ENCODE assay signal across 8 cellular contexts in genomic region chr16:22573226-22573531, GRCh38.
DNase-seq lines count a peak whose midpoint lies in the region; ATAC-seq, FAIRE-seq and TF ChIP-seq lines count a peak whose summit lies in the region.
"Not testable (repeated sequence)": the region's sequence is repeated elsewhere in the genome, so short reads cannot be mapped to it uniquely, and the experiment has no call there.

No MANE protein-coding gene starts in this region.

- not testable (repeated sequence) for H4K20me1 ChIP-seq in GM23338 (replicated peaks; ENCODE audit: insufficient read depth)

- not testable (repeated sequence) for BruUV-seq in Panc1 (replicated peaks; lab: Mats Ljungman, UMichigan)

- no CpG with 5 or more reads among the region's 26 CpGs for WGBS in right cardiac atrium
- no CpG with 5 or more reads among the region's 26 CpGs for WGBS in pancreas, 2 donors

- H3K4me2 ChIP-seq in GM23338: not testable (repeated sequence)

- CTCF ChIA-PET in Panc1 (lab: Charles Lee): not testable (repeated sequence)

- not testable (repeated sequence) for H3K36me3 Mint-ChIP-seq in CD4-positive, CD25-positive, alpha-beta regulatory T cell; GM23338 (ENCODE audit: low read depth); activated naive CD8-positive, alpha-beta T cell treated with anti-CD3 and anti-CD28 coated beads, Interleukin-2, amount 50 U/mL, for 24 hours (ENCODE audit: low read depth)

- not testable (repeated sequence) for H3K9me2 ChIP-seq in GM23338 (ENCODE audit: insufficient read depth)

- not testable (repeated sequence) for H3K9me3 ChIP-seq in CD4-positive, CD25-positive, alpha-beta regulatory T cell (ENCODE audit: control insufficient read depth in 2 of 2, low read length in 2 of 2); Panc1 (ENCODE audit: control insufficient read depth, insufficient read depth, low read depth, low read length); right cardiac atrium (ENCODE audit: control insufficient read depth, low read length); pancreas

- in situ Hi-C loops in Panc1 (cut with HindIII; ENCODE audit: low pct_unique_long_range_greater_than_20kb, low sequenced_read_pairs): not testable (repeated sequence)

- H3K79me2 ChIP-seq in GM23338 (replicated peaks; ENCODE audit: insufficient read depth): not testable (repeated sequence)

- POLR2A ChIA-PET in Panc1 (lab: Charles Lee): not testable (repeated sequence)

- TF ChIP-seq CTCF in GM23338 (conservative IDR thresholded peaks at IDR 0.05; ENCODE audit: low read depth in 2 of 2); Panc1 (IDR thresholded peaks at IDR 0.05); pancreas (IDR thresholded peaks at IDR 0.05): not testable (repeated sequence)

- not testable (repeated sequence) for DNase-seq in CD4-positive, CD25-positive, alpha-beta regulatory T cell; GM23338 (ENCODE audit: low spot score); Panc1 (ENCODE audit: low read depth, low spot score); activated naive CD8-positive, alpha-beta T cell treated with anti-CD3 and anti-CD28 coated beads, Interleukin-2, amount 50 U/mL, for 24 hours; right cardiac atrium; pancreas

- not testable (repeated sequence) for H3K27me3 ChIP-seq in CD4-positive, CD25-positive, alpha-beta regulatory T cell (ENCODE audit: control insufficient read depth, insufficient read depth, low read length); GM23338 (ENCODE audit: insufficient read depth); Panc1 (ENCODE audit: control insufficient read depth, insufficient read depth, low read length); right cardiac atrium (ENCODE audit: control insufficient read depth, insufficient read depth); pancreas

- not testable (repeated sequence) for H3F3A ChIP-seq in GM23338 (replicated peaks; ENCODE audit: low read depth)

- H3K4me3 ChIP-seq in CD4-positive, CD25-positive, alpha-beta regulatory T cell (ENCODE audit: low read depth, low read length); GM23338; Panc1 (ENCODE audit: low read depth in 2 of 2, low read length in 2 of 2); right cardiac atrium (ENCODE audit: low read length); pancreas: not testable (repeated sequence)

- not testable (repeated sequence) for H3K27ac Mint-ChIP-seq in CD4-positive, CD25-positive, alpha-beta regulatory T cell; GM23338; activated naive CD8-positive, alpha-beta T cell treated with anti-CD3 and anti-CD28 coated beads, Interleukin-2, amount 50 U/mL, for 24 hours

- not testable (repeated sequence) for H3K4me3 Mint-ChIP-seq in CD4-positive, CD25-positive, alpha-beta regulatory T cell; GM23338; activated naive CD8-positive, alpha-beta T cell treated with anti-CD3 and anti-CD28 coated beads, Interleukin-2, amount 50 U/mL, for 24 hours

- ATAC-seq in CD4-positive, CD25-positive, alpha-beta regulatory T cell (ENCODE audit: low read depth in 2 of 2): peak; percentile 81 to 82
- ATAC-seq in GM19035 (IDR thresholded peaks at IDR 0.05; ENCODE audit: unreplicated experiment) (peak; percentile 72), GM23338 (peak; percentile 90), HG03045 (IDR thresholded peaks at IDR 0.05; ENCODE audit: unreplicated experiment) (peak; percentile 73), Panc1 (peak; percentile 98), right cardiac atrium (peak; percentile 93 to 94), pancreas (peak; percentile 93 to 99 (median 98))
- peak; percentile 87 for ATAC-seq in activated naive CD8-positive, alpha-beta T cell treated with anti-CD3 and anti-CD28 coated beads, Interleukin-2, amount 50 U/mL, for 24 hours

- H3K27ac ChIP-seq in CD4-positive, CD25-positive, alpha-beta regulatory T cell (ENCODE audit: insufficient read depth, low read length, poor library complexity, severe bottlenecking); GM23338 (ENCODE audit: low read depth); Panc1 (ENCODE audit: low read length); right cardiac atrium (ENCODE audit: low read length); pancreas: not testable (repeated sequence)

- H3K9me3 Mint-ChIP-seq in CD4-positive, CD25-positive, alpha-beta regulatory T cell; GM23338; activated naive CD8-positive, alpha-beta T cell treated with anti-CD3 and anti-CD28 coated beads, Interleukin-2, amount 50 U/mL, for 24 hours: not testable (repeated sequence)

- FAIRE-seq in pancreas (lab: Jason Lieb, UNC): not testable (repeated sequence)

- not testable (repeated sequence) for H3K36me3 ChIP-seq in CD4-positive, CD25-positive, alpha-beta regulatory T cell (ENCODE audit: control insufficient read depth, insufficient read depth, low read length); GM23338 (ENCODE audit: insufficient read depth); Panc1 (ENCODE audit: control insufficient read depth, insufficient read depth, low read length); pancreas

- peaks cover 13% of the 10 kb centered on the region for H3K27me3 Mint-ChIP-seq in CD4-positive, CD25-positive, alpha-beta regulatory T cell
- H3K27me3 Mint-ChIP-seq in GM23338 (ENCODE audit: insufficient read depth, low read depth, poor library complexity); activated naive CD8-positive, alpha-beta T cell treated with anti-CD3 and anti-CD28 coated beads, Interleukin-2, amount 50 U/mL, for 24 hours: not testable (repeated sequence)

- not testable (repeated sequence) for H3K4me1 ChIP-seq in CD4-positive, CD25-positive, alpha-beta regulatory T cell (ENCODE audit: control insufficient read depth, insufficient read depth, low read length, poor library complexity, severe bottlenecking); GM23338 (ENCODE audit: insufficient read depth); Panc1 (ENCODE audit: control insufficient read depth, insufficient read depth, low read length); right cardiac atrium (ENCODE audit: control insufficient read depth, insufficient read depth, low read length); pancreas

- H3K4me1 Mint-ChIP-seq in CD4-positive, CD25-positive, alpha-beta regulatory T cell; activated naive CD8-positive, alpha-beta T cell treated with anti-CD3 and anti-CD28 coated beads, Interleukin-2, amount 50 U/mL, for 24 hours: not testable (repeated sequence)
- H3K4me1 Mint-ChIP-seq in GM23338: peaks cover 11% of the 10 kb centered on the region; the same call in 2 of the 3 replicates

- intact Hi-C loops in Panc1 (cut with micrococcal nuclease; ENCODE audit: unreplicated experiment); right cardiac atrium (cut with DNase I); pancreas (cut with DNase I): not testable (repeated sequence)

- H2AFZ ChIP-seq in GM23338: not testable (repeated sequence)
